Comparison of ENCODE assay signal across 14 cellular contexts in genomic region chr2:95056461-95057459, GRCh38. TPM values are rescaled to one million over a fixed set of nuclear protein-coding genes. Genes with fewer than 3 reads are reported as not detected.
DNase-seq lines count a peak whose midpoint lies in the region; ATAC-seq and TF ChIP-seq lines count a peak whose summit lies in the region.
"Had no signal": no experiment of that assay in that cellular context is flagged by ENCODE, and none has a peak within 500 bp of the region (broad histone marks: within the 10 kb centered on the region; RNA-seq: fewer than 3 reads in every experiment).

No MANE protein-coding gene starts in this region.

- H2BK120ac ChIP-seq in IMR-90 (ENCODE audit: low read depth, low read length): no peak overlapping the region

- H3K4ac ChIP-seq in IMR-90 (ENCODE audit: low read depth, low read length): no peak overlapping the region

- TF ChIP-seq CTCF in IMR-90 (conservative IDR thresholded peaks at IDR 0.05; ENCODE audit: low read depth, low read length): no peak
- no peak for TF ChIP-seq CTCF in transverse colon (IDR thresholded peaks at IDR 0.05)
- TF ChIP-seq CTCF in GM13977 (IDR thresholded peaks at IDR 0.05; ENCODE audit: extremely low read depth, insufficient read depth, missing control alignments): no peak

- no peak overlapping the region for H3K27ac ChIP-seq in IMR-90 (ENCODE audit: insufficient read depth, low read length)
- H3K27ac ChIP-seq in transverse colon: no peak overlapping the region
- H3K27ac ChIP-seq: BLaER1 treated with 17β-estradiol and CSF1 and Interleukin-3, amounts not matched to agents 10 nM and 100 nM; left lung had no signal

- no peaks in the 10 kb centered on the region for H3K79me1 ChIP-seq in IMR-90 (ENCODE audit: low read depth in 1 of 2, low read length in 2 of 2)

- no peak overlapping the region for H3K9ac ChIP-seq in IMR-90 (ENCODE audit: low read depth, low read length)
- H3K9ac ChIP-seq: BLaER1 treated with 17β-estradiol and CSF1 and Interleukin-3, amounts not matched to agents 10 nM and 100 nM had no signal

- DNase-seq in C1 segment of cervical spinal cord (lab: John Stamatoyannopoulos, UW) (peak in 8 of 14 donors; percentile 34 to 69 (median 52)), IMR-90 (peak; percentile 13), nucleus accumbens (lab: John Stamatoyannopoulos, UW) (peak in 35 of 56 donors; percentile 25 to 74 (median 45)), transverse colon (no peak), GM13977 (ENCODE audit: low spot score) (no peak)
- DNase-seq: NCI-H187 treated with DMSO at 0.1 percent for 48 hours, NCI-H82 had no signal

- H3K4me2 ChIP-seq in IMR-90 (ENCODE audit: low read depth, low read length): no peak overlapping the region

- H4K5ac ChIP-seq in IMR-90 (ENCODE audit: low read depth, low read length): no peak overlapping the region

- TF ChIP-seq EP300 in transverse colon (IDR thresholded peaks at IDR 0.05; ENCODE audit: low read depth): no peak

- H3K14ac ChIP-seq in IMR-90 (replicated peaks; ENCODE audit: low read depth, low read length): no peak overlapping the region

- H3K36me3 ChIP-seq in IMR-90 (ENCODE audit: control insufficient read depth, insufficient read depth, low read length) (no peaks in the 10 kb centered on the region), transverse colon (no peaks in the 10 kb centered on the region)
- H3K36me3 ChIP-seq: BLaER1 treated with 17β-estradiol and CSF1 and Interleukin-3, amounts not matched to agents 10 nM and 100 nM; left lung had no signal

- no peak overlapping the region for H4K8ac ChIP-seq in IMR-90 (ENCODE audit: low read depth in 2 of 2, low read length in 2 of 2)

- ATAC-seq in IMR-90 (ENCODE audit: low read depth) (peak; percentile 55; the same call in 1 of the 2 replicates), esophagus mucosa (peak; percentile 3), GM18861 (IDR thresholded peaks at IDR 0.05; ENCODE audit: unreplicated experiment) (no peak), HG02852 (IDR thresholded peaks at IDR 0.05; ENCODE audit: unreplicated experiment) (no peak)
- ATAC-seq: K562, left lung had no signal

- H3K18ac ChIP-seq in IMR-90 (ENCODE audit: low read depth, low read length): no peak overlapping the region

- no TSS peak for BruUV-seq in IMR-90 (replicated peaks; lab: Mats Ljungman, UMichigan)

- H3K9me3 ChIP-seq in IMR-90 (ENCODE audit: control insufficient read depth, insufficient read depth, low read length) (no peaks in the 10 kb centered on the region), transverse colon (no peaks in the 10 kb centered on the region)
- H3K9me3 ChIP-seq: BLaER1 treated with 17β-estradiol and CSF1 and Interleukin-3, amounts not matched to agents 10 nM and 100 nM; left lung had no signal

- TF ChIP-seq POLR2A in IMR-90 (IDR thresholded peaks at IDR 0.05; ENCODE audit: low read depth, low read length) (no peak), transverse colon (IDR thresholded peaks at IDR 0.05) (no peak)

- 77% methylated on average over 6 of the region's 15 CpGs; no CpG with 5 or more reads in 1 of the 2 experiments for WGBS in IMR-90 (ENCODE audit: extremely low coverage in 2 of 2, insufficient read length in 1 of 2), 2 experiments
- 82 to 100% methylated on average over 1 to 15 of the region's 15 CpGs for WGBS in transverse colon (ENCODE audit: low coverage in 1 of 2), 2 donors

- H3K56ac ChIP-seq in IMR-90 (ENCODE audit: extremely low read depth, insufficient read depth, low read length): no peak overlapping the region

- no peak overlapping the region for H4K91ac ChIP-seq in IMR-90 (ENCODE audit: insufficient read depth, low read depth, low read length)

- H2BK15ac ChIP-seq in IMR-90 (ENCODE audit: low read depth, low read length): no peak overlapping the region

- POLR2A ChIA-PET in IMR-90 (lab: Charles Lee; ENCODE audit: unreplicated experiment): no interaction called here

- in situ Hi-C loops in IMR-90 (cut with MboI; ENCODE audit: low sequenced_read_pairs) (no loop called here), transverse colon (cut with MboI; ENCODE audit: low pct_ligation_motif_present in 1 of 4, low pct_unique_long_range_greater_than_20kb in 1 of 4, low sequenced_read_pairs in 3 of 4) (no loop called here), GM13977 (cut with MboI; ENCODE audit: low pct_unique_long_range_greater_than_20kb, low sequenced_read_pairs, unreplicated experiment) (no loop called here)

- H2AK5ac ChIP-seq in IMR-90 (ENCODE audit: low read depth, low read length): no peak overlapping the region

- peak overlapping the region; percentile 41 for H2AFZ ChIP-seq in IMR-90 (replicated peaks; ENCODE audit: low read length, poor library complexity)

- H2BK5ac ChIP-seq in IMR-90 (ENCODE audit: low read depth, low read length, poor library complexity, severe bottlenecking): no peak overlapping the region

- no peaks in the 10 kb centered on the region for H4K20me1 ChIP-seq in IMR-90 (ENCODE audit: insufficient read depth, low read length)

- H3K4me1 ChIP-seq in IMR-90 (ENCODE audit: control insufficient read depth, insufficient read depth, low read length) (peaks cover 6% of the 10 kb centered on the region; the same call in 1 of the 2 replicates), transverse colon (no peaks in the 10 kb centered on the region)
- H3K4me1 ChIP-seq: left lung had no signal

- CTCF ChIA-PET in IMR-90 (lab: Yijun Ruan, JAX): interaction anchor here (0.5 to 1.7 kb wide), 2 partner anchors 19 to 78 kb away, joined by 6 to 7 read pairs; no protein-coding TSS in a partner anchor

- no peaks in the 10 kb centered on the region for H3K9me1 ChIP-seq in IMR-90 (ENCODE audit: insufficient read depth, low read length)

- H3K27me3 ChIP-seq in IMR-90 (ENCODE audit: control insufficient read depth, insufficient read depth, low read length) (peaks cover 42% of the 10 kb centered on the region; the same call in 1 of the 2 replicates), transverse colon (no peaks in the 10 kb centered on the region)

- no peak overlapping the region for H2BK20ac ChIP-seq in IMR-90 (ENCODE audit: low read depth, low read length)

- peak overlapping the region; percentile 55 for H2AK9ac ChIP-seq in IMR-90 (replicated peaks; ENCODE audit: low read depth, low read length, poor library complexity)

- H3K23ac ChIP-seq in IMR-90 (ENCODE audit: low read depth, low read length): no peak overlapping the region

- TF ChIP-seq RAD21 in IMR-90 (IDR thresholded peaks at IDR 0.05; ENCODE audit: low read length): no peak

- H3K4me3 ChIP-seq in IMR-90 (ENCODE audit: insufficient read depth, low read depth, low read length) (no peak overlapping the region), transverse colon (no peak overlapping the region)
- H3K4me3 ChIP-seq: BLaER1 treated with 17β-estradiol and CSF1 and Interleukin-3, amounts not matched to agents 10 nM and 100 nM; K562; left lung had no signal

- intact Hi-C loops in IMR-90 (cut with micrococcal nuclease): no loop called here
- intact Hi-C loops in transverse colon (cut with DNase I; ENCODE audit: low total_unique reads): no loop called here

- dilution Hi-C loops in IMR-90 (cut with HindIII; ENCODE audit: low sequenced_read_pairs, unreplicated experiment): no loop called here

TF ChIP-seq in IMR-90, 13 proteins besides CTCF, POLR2A, EP300 and RAD21:
- TF ChIP-seq BHLHE40 (IDR thresholded peaks at IDR 0.05; ENCODE audit: low read depth, low read length): no peak
- no peak for TF ChIP-seq RCOR1 (IDR thresholded peaks at IDR 0.05; ENCODE audit: insufficient replicate concordance, low read length)
- no peak for TF ChIP-seq MAFK (IDR thresholded peaks at IDR 0.05; ENCODE audit: low read depth, low read length)
- TF ChIP-seq NFE2L2 (IDR thresholded peaks at IDR 0.05; ENCODE audit: low read depth, low read length): no peak
- no peak for TF ChIP-seq MXI1 (IDR thresholded peaks at IDR 0.05; ENCODE audit: borderline replicate concordance, low read depth, low read length)
- TF ChIP-seq FOS (IDR thresholded peaks at IDR 0.05; ENCODE audit: low read depth, low read length): no peak
- no peak for TF ChIP-seq ELK1 (IDR thresholded peaks at IDR 0.05; ENCODE audit: borderline replicate concordance, low read depth, low read length)
- TF ChIP-seq MAZ (IDR thresholded peaks at IDR 0.05; ENCODE audit: borderline replicate concordance, low read depth, low read length): no peak
- no peak for TF ChIP-seq CHD1 (IDR thresholded peaks at IDR 0.05; ENCODE audit: low read depth, low read length)
- TF ChIP-seq RFX5 (IDR thresholded peaks at IDR 0.05; ENCODE audit: low read depth, low read length): no peak
- TF ChIP-seq USF2 (IDR thresholded peaks at IDR 0.05; ENCODE audit: low read depth, low read length): no peak
- TF ChIP-seq CEBPB (IDR thresholded peaks at IDR 0.05; ENCODE audit: low read depth, low read length): no peak
- TF ChIP-seq SMC3 (IDR thresholded peaks at IDR 0.05; ENCODE audit: low read depth, low read length): no peak

RNA-seq across cellular contexts. Expression of gene MAL, which starts 31.3 kb away (rescaled TPM):
- not detected in 2 replicates for total RNA-seq in IMR-90 (2012; rRNA removed)
- polyA plus RNA-seq in IMR-90 (2012; rRNA removed): not detected in 2 replicates
- not detected in 2 replicates for polyA plus RNA-seq in IMR-90 (2012; cell fraction: cytosol; rRNA removed)
- not detected in 2 replicates for polyA plus RNA-seq in IMR-90 (2012; cell fraction: nucleus; rRNA removed; ENCODE audit: low replicate concordance)
- total RNA-seq in esophagus mucosa: 382 TPM
- total RNA-seq in transverse colon: 10 to 100 TPM in 1 of 4 donors, 1 to 10 TPM in 3; 3.7 to 14.3 (median 5.1) TPM
- total RNA-seq: K562, osteocyte had no signal
- polyA plus RNA-seq: K562 had no signal

Comparison
In these comparisons a context has a peak if more than half of its experiments do, and no peak if none do; other contexts are left out.
1. DNase-seq: peak in C1 segment of cervical spinal cord (8 of 14), IMR-90 (single experiment) and nucleus accumbens (35 of 56); none in transverse colon (single experiment) and GM13977 (single experiment).
2. ATAC-seq: peak in IMR-90 (single experiment) and esophagus mucosa (single experiment); none in GM18861 (single experiment) and HG02852 (single experiment).
3. RNA of gene MAL, which starts 31.3 kb away (total RNA-seq): 382 TPM in esophagus mucosa (single experiment); 3.7 to 14.3 TPM in transverse colon and not detected in IMR-90; every median in the first group is over 10 times any median in the second.